ENCODE assay signal across 1 cellular context in the genomic region with DNA sequence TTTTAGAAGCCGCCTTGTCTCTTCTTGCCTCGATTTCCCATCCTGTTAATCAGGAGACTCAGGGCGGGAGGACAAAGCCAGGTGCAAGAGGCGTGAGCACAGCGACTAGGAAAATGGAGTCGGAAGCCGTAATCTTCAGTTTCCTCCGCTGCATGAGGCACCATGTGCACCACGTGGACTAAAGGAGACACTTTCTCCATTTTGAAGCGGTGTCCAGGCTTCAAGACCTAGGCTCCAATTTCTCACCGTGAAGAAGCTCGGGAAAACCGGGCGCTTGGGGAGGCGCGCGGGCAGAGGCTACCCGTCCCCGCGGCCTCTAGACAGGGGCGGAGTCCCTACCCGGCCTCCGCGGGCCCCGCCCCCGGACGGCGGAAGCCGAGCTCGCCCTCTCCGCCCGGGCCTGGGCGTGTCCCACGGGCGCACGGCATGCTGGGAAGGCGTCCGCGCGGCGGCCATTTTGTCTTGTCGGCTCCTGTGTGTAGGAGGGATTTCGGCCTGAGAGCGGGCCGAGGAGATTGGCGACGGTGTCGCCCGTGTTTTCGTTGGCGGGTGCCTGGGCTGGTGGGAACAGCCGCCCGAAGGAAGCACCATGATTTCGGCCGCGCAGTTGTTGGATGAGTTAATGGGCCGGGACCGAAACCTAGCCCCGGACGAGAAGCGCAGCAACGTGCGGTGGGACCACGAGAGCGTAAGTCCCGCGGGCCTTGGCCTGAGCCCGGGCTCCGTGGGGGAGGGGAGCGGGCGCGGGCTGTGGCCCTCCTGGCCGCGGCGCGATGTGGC.
TF ChIP-seq lines count a peak whose summit lies in the region.

A gene with protein sequence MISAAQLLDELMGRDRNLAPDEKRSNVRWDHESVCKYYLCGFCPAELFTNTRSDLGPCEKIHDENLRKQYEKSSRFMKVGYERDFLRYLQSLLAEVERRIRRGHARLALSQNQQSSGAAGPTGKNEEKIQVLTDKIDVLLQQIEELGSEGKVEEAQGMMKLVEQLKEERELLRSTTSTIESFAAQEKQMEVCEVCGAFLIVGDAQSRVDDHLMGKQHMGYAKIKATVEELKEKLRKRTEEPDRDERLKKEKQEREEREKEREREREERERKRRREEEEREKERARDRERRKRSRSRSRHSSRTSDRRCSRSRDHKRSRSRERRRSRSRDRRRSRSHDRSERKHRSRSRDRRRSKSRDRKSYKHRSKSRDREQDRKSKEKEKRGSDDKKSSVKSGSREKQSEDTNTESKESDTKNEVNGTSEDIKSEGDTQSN (plus strand): TSS at position 460 of the 780 bp plus-strand sequence. CDS start 130 bp downstream, at position 590.

TF ChIP-seq in A549, 52 proteins besides CTCF, POLR2A, EP300 and RAD21 (continued from another document):
- TF ChIP-seq EHF (CRISPR knock-in tag; IDR thresholded peaks at IDR 0.05) = peak; percentile 92; the same call in 1 of the 2 replicates
- TF ChIP-seq, protein P1, sequence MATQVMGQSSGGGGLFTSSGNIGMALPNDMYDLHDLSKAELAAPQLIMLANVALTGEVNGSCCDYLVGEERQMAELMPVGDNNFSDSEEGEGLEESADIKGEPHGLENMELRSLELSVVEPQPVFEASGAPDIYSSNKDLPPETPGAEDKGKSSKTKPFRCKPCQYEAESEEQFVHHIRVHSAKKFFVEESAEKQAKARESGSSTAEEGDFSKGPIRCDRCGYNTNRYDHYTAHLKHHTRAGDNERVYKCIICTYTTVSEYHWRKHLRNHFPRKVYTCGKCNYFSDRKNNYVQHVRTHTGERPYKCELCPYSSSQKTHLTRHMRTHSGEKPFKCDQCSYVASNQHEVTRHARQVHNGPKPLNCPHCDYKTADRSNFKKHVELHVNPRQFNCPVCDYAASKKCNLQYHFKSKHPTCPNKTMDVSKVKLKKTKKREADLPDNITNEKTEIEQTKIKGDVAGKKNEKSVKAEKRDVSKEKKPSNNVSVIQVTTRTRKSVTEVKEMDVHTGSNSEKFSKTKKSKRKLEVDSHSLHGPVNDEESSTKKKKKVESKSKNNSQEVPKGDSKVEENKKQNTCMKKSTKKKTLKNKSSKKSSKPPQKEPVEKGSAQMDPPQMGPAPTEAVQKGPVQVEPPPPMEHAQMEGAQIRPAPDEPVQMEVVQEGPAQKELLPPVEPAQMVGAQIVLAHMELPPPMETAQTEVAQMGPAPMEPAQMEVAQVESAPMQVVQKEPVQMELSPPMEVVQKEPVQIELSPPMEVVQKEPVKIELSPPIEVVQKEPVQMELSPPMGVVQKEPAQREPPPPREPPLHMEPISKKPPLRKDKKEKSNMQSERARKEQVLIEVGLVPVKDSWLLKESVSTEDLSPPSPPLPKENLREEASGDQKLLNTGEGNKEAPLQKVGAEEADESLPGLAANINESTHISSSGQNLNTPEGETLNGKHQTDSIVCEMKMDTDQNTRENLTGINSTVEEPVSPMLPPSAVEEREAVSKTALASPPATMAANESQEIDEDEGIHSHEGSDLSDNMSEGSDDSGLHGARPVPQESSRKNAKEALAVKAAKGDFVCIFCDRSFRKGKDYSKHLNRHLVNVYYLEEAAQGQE (IDR thresholded peaks at IDR 0.05) = peak; percentile 59
- no peak; the same call in 1 of the 2 replicates for TF ChIP-seq HEYL (CRISPR knock-in tag; IDR thresholded peaks at IDR 0.05)
- peak; percentile 65; the same call in 1 of the 2 replicates for TF ChIP-seq ZNF302 (CRISPR knock-in tag; IDR thresholded peaks at IDR 0.05)
- TF ChIP-seq, protein P2, sequence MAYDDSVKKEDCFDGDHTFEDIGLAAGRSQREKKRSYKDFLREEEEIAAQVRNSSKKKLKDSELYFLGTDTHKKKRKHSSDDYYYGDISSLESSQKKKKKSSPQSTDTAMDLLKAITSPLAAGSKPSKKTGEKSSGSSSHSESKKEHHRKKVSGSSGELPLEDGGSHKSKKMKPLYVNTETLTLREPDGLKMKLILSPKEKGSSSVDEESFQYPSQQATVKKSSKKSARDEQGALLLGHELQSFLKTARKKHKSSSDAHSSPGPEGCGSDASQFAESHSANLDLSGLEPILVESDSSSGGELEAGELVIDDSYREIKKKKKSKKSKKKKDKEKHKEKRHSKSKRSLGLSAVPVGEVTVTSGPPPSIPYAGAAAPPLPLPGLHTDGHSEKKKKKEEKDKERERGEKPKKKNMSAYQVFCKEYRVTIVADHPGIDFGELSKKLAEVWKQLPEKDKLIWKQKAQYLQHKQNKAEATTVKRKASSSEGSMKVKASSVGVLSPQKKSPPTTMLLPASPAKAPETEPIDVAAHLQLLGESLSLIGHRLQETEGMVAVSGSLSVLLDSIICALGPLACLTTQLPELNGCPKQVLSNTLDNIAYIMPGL (CRISPR knock-in tag; IDR thresholded peaks at IDR 0.05; ENCODE audit: borderline replicate concordance) = peak; percentile 66; the same call in 1 of the 2 replicates
- peak; percentile 38; the same call in 1 of the 2 replicates for TF ChIP-seq MAZ (IDR thresholded peaks at IDR 0.05; ENCODE audit: borderline replicate concordance, low read depth, low read length)
- TF ChIP-seq FOSL2 (IDR thresholded peaks at IDR 0.05) = no peak
- TF ChIP-seq FOSL2 (CRISPR knock-in tag; IDR thresholded peaks at IDR 0.05) = peak; percentile 17
- no peak; the same call in 1 of the 2 replicates for TF ChIP-seq HDAC2 (IDR thresholded peaks at IDR 0.05)
- TF ChIP-seq BHLHE40 (IDR thresholded peaks at IDR 0.05; ENCODE audit: low read depth, low read length) = no peak
- no peak for TF ChIP-seq NFE2L2 (conservative IDR thresholded peaks at IDR 0.05; ENCODE audit: low read length)
- TF ChIP-seq GATA3 (IDR thresholded peaks at IDR 0.05; ENCODE audit: borderline replicate concordance) = peak; percentile 3; the same call in 1 of the 2 replicates
- TF ChIP-seq FOXS1 (CRISPR knock-in tag; IDR thresholded peaks at IDR 0.05) = peak; percentile 84; the same call in 1 of the 2 replicates
- TF ChIP-seq RNF2 (IDR thresholded peaks at IDR 0.05; ENCODE audit: borderline replicate concordance, low read depth) = peak; percentile 56; the same call in 1 of the 2 replicates
- TF ChIP-seq, protein P3, sequence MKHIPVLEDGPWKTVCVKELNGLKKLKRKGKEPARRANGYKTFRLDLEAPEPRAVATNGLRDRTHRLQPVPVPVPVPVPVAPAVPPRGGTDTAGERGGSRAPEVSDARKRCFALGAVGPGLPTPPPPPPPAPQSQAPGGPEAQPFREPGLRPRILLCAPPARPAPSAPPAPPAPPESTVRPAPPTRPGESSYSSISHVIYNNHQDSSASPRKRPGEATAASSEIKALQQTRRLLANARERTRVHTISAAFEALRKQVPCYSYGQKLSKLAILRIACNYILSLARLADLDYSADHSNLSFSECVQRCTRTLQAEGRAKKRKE (CRISPR knock-in tag; IDR thresholded peaks at IDR 0.05; ENCODE audit: low read depth) = peak; percentile 97
- TF ChIP-seq PHF8 (IDR thresholded peaks at IDR 0.05; ENCODE audit: borderline replicate concordance, low read depth) = peak; percentile 96
- peak; percentile 35 for TF ChIP-seq MAFK (IDR thresholded peaks at IDR 0.05; ENCODE audit: partially characterized antibody)
- TF ChIP-seq MYC (IDR thresholded peaks at IDR 0.05; ENCODE audit: borderline replicate concordance, low read length) = peak; percentile 95
- TF ChIP-seq JUN (IDR thresholded peaks at IDR 0.05) = peak; percentile 83 to 99
- peak; percentile 23; the same call in 1 of the 2 replicates for TF ChIP-seq TFCP2L1 (CRISPR knock-in tag; IDR thresholded peaks at IDR 0.05)
